8 cellular contexts compared by ENCODE assay signal in genomic region chrX:134764202-134764785, GRCh38. TPM values are rescaled to one million over a fixed set of nuclear protein-coding genes. Genes with fewer than 3 reads are reported as not detected.
A peak's percentile ranks its signal among the peaks of the same experiment; 100 is the strongest.
DNase-seq lines count a peak whose midpoint lies in the region; ATAC-seq, FAIRE-seq and TF ChIP-seq lines count a peak whose summit lies in the region.

No MANE protein-coding gene starts in this region.

- TF ChIP-seq EP300 in A549 (IDR thresholded peaks at IDR 0.05), result no peak

- no peaks in the 10 kb centered on the region for H3K4me1 ChIP-seq in A549
- peaks cover 2% of the 10 kb centered on the region for H3K4me1 ChIP-seq in right cardiac atrium (ENCODE audit: control insufficient read depth, insufficient read depth, low read length)

- TF ChIP-seq RAD21 in A549 (conservative IDR thresholded peaks at IDR 0.05 in 1 of 2, IDR thresholded peaks at IDR 0.05 in 1 of 2), result peak in 1 of 2 experiments; percentile 29; a peak in 1 of 5 replicates

- TF ChIP-seq POLR2A in A549 (IDR thresholded peaks at IDR 0.05; ENCODE audit: low read length), result no peak

- no peak overlapping the region for H3K4me2 ChIP-seq in A549

- intact Hi-C loops in right cardiac atrium (cut with DNase I), result loop anchor here in 1 of 4 donors (10.0 kb wide), 1 partner anchor 279 kb away; no protein-coding TSS in a partner anchor

- no peak overlapping the region for H3K4me3 ChIP-seq in A549
- no peak overlapping the region for H3K4me3 ChIP-seq in GM12875 (ENCODE audit: low read depth, low read length)
- no peak overlapping the region for H3K4me3 ChIP-seq in right cardiac atrium (ENCODE audit: low read length)

- POLR2A ChIA-PET in A549 (lab: Yijun Ruan, JAX), result no interaction called here

- peak; percentile 72 to 82 for DNase-seq in A549 (ENCODE audit: low read depth in 1 of 2, low spot score in 1 of 2)
- DNase-seq in HuH-7 (ENCODE audit: low spot score), result peak; percentile 78
- peak; percentile 76 for DNase-seq in SW480 (ENCODE audit: low spot score)
- peak; percentile 6 to 20 for DNase-seq in lung microvascular endothelial cell (ENCODE audit: low read depth in 2 of 2)
- DNase-seq in right cardiac atrium, result no peak

- FAIRE-seq in A549 (lab: Jason Lieb, UNC), result no peak

- ATAC-seq in A549 (peak; percentile 96 to 97), GM19328 (IDR thresholded peaks at IDR 0.05; ENCODE audit: unreplicated experiment) (no peak), GM19324 (IDR thresholded peaks at IDR 0.05; ENCODE audit: low FRiP score, unreplicated experiment) (no peak), right cardiac atrium (no peak)

- no peaks in the 10 kb centered on the region for H3K9me3 ChIP-seq in A549
- H3K9me3 ChIP-seq in right cardiac atrium (ENCODE audit: control insufficient read depth, low read length), result no peaks in the 10 kb centered on the region

- WGBS in A549 (ENCODE audit: missing lambda C conversion rate), result 45% methylated on average over 6 of the region's 6 CpGs
- 76% methylated on average over 6 of the region's 6 CpGs for WGBS in right cardiac atrium

- CTCF ChIA-PET in A549 (lab: Yijun Ruan, JAX), result interaction anchor here (0.6 to 3.7 kb wide), 8 partner anchors 11 to 281 kb away, joined by 3 to 19 read pairs (median 6); no protein-coding TSS in a partner anchor

- H3K27ac ChIP-seq in A549 (no peak overlapping the region), right cardiac atrium (ENCODE audit: low read length) (no peak overlapping the region)

- no peaks in the 10 kb centered on the region for H3K27me3 ChIP-seq in right cardiac atrium (ENCODE audit: control insufficient read depth, insufficient read depth)

- TF ChIP-seq CTCF in A549 (IDR thresholded peaks at IDR 0.05), result peak; percentile 32; the same call in 2 of the 3 replicates
- TF ChIP-seq CTCF in GM12875 (IDR thresholded peaks at IDR 0.05; ENCODE audit: borderline replicate concordance, insufficient read depth, low read depth, low read length), result peak; percentile 22; the same call in 1 of the 2 replicates

TF ChIP-seq in A549, 52 proteins besides CTCF, POLR2A, EP300 and RAD21:
- TF ChIP-seq KDM1A (IDR thresholded peaks at IDR 0.05; ENCODE audit: low read depth), result no peak
- no peak for TF ChIP-seq BHLHE40 (IDR thresholded peaks at IDR 0.05; ENCODE audit: low read depth, low read length)
- TF ChIP-seq FOSL2 (IDR thresholded peaks at IDR 0.05), result no peak
- TF ChIP-seq FOSL2 (CRISPR knock-in tag; IDR thresholded peaks at IDR 0.05), result no peak
- 0 out of 2 replicates have a peak, but pooled peaks have one; percentile 42 for TF ChIP-seq RFX5 (IDR thresholded peaks at IDR 0.05)

RNA-seq across cellular contexts. Expression of gene PABIR2, which starts 32.7 kb away (rescaled TPM):
- polyA plus RNA-seq in A549 (2011; rRNA removed), result 39.0 and 53.8 TPM in 2 replicates
- polyA plus RNA-seq in A549 (2012; cell fraction: cytosol; rRNA removed), result 21.6 and 28.3 TPM in 2 replicates
- polyA plus RNA-seq in A549 (2012; cell fraction: nucleus; rRNA removed), result 22.8 and 27.9 TPM in 2 replicates
- 35.2 to 36.0 TPM (median 35.3 TPM) in 3 replicates for polyA plus RNA-seq in A549 (2017; fragmentation: RNase III; extraction: RNeasy Plus Mini Kit Qiagen cat#74134 plus additional on column Dnase treatment)
- 26.8 and 30.0 TPM in 2 replicates for polyA minus RNA-seq in A549 (2011; rRNA and poly(A)+ RNA removed)
- 3.7 and 5.8 TPM in 2 replicates for total RNA-seq in lung microvascular endothelial cell
- 10 to 100 TPM; 12.7 to 15.5 (median 13.7) TPM for total RNA-seq in right cardiac atrium
- 11.1 TPM for polyA plus RNA-seq in right cardiac atrium

Comparison
In these comparisons a context has a peak if more than half of its experiments do, and no peak if none do; other contexts are left out.
1. ATAC-seq: peak in A549 (2 of 2); none in GM19328 (single experiment), GM19324 (single experiment) and right cardiac atrium (0 of 2).
2. DNase-seq: peak in A549 (2 of 2), HuH-7 (single experiment), SW480 (single experiment) and lung microvascular endothelial cell (2 of 2); none in right cardiac atrium (0 of 3).